11 cellular contexts compared by ENCODE assay signal in genomic region chr4:190107766-190108485, GRCh38. TPM values are rescaled to one million over a fixed set of nuclear protein-coding genes. Genes with fewer than 3 reads are reported as not detected.
"Had no signal": no experiment of that assay in that cellular context is flagged by ENCODE, and none has a peak within 500 bp of the region (broad histone marks: within the 10 kb centered on the region; RNA-seq: fewer than 3 reads in every experiment).

No MANE protein-coding gene starts in this region.

RNA-seq across cellular contexts. Expression of gene DBET, which starts 43.6 kb away (rescaled TPM):
- total RNA-seq: activated CD8-positive, alpha-beta memory T cell treated with anti-CD3 and anti-CD28 coated beads for 36 hours; activated T-helper 17 cell treated with anti-CD3 and anti-CD28 coated beads, Interleukin-2, amount 50 U/mL, for 72 hours; ascending aorta; cardiac muscle cell; frontal cortex; heart left ventricle; left colon; lower lobe of right lung; vagina had no signal
- polyA plus RNA-seq: cardiac muscle cell, heart left ventricle, immature natural killer cell, thymus had no signal
